Comparison of ENCODE assay signal across 10 cellular contexts in genomic region chr4:26356067-26356466, GRCh38. TPM values are rescaled to one million over a fixed set of nuclear protein-coding genes. Genes with fewer than 3 reads are reported as not detected.
A peak's percentile ranks its signal among the peaks of the same experiment; 100 is the strongest.
DNase-seq lines count a peak whose midpoint lies in the region; ATAC-seq and TF ChIP-seq lines count a peak whose summit lies in the region.
"Had no signal": no experiment of that assay in that cellular context is flagged by ENCODE, and none has a peak within 500 bp of the region (broad histone marks: within the 10 kb centered on the region; RNA-seq: fewer than 3 reads in every experiment).

No MANE protein-coding gene starts in this region.

- TF ChIP-seq CTCF in SK-N-SH (IDR thresholded peaks at IDR 0.05) = no peak
- TF ChIP-seq CTCF in astrocyte of the spinal cord (IDR thresholded peaks at IDR 0.05; ENCODE audit: low read depth, low read length) = no peak

- H3F3A ChIP-seq in SK-N-SH (replicated peaks; ENCODE audit: insufficient read depth) = peaks cover 3% of the 10 kb centered on the region

- H3K79me2 ChIP-seq in SK-N-SH (ENCODE audit: insufficient read depth) (peaks cover 87% of the 10 kb centered on the region), trophoblast cell (ENCODE audit: control insufficient read depth, insufficient read depth, low read length, poor library complexity) (peaks cover 9% of the 10 kb centered on the region)

- no peak overlapping the region for H3K14ac ChIP-seq in trophoblast cell (ENCODE audit: low read length)

- no peak for TF ChIP-seq RAD21 in SK-N-SH (IDR thresholded peaks at IDR 0.05; ENCODE audit: low read length)

- CTCF ChIA-PET in SK-N-SH (lab: Yijun Ruan, JAX) = interaction anchor here (1.0 kb wide), 1 partner anchor 26 kb away, joined by 4 read pairs; no protein-coding TSS in a partner anchor

- in situ Hi-C loops in astrocyte of the spinal cord (cut with HindIII; ENCODE audit: low sequenced_read_pairs) = no loop called here

- H4K20me1 ChIP-seq in SK-N-SH (ENCODE audit: insufficient read depth) = peaks cover 10% of the 10 kb centered on the region; the same call in 1 of the 2 replicates

- DNase-seq in SK-N-SH (no peak), astrocyte of the spinal cord (ENCODE audit: low read depth, low spot score) (peak; percentile 54), trophoblast cell (no peak), dermis blood vessel endothelial cell (no peak), NCI-H526 (lab: John Stamatoyannopoulos, UW) (no peak)
- DNase-seq in activated CD4-positive, CD25-positive, alpha-beta regulatory T cell treated with anti-CD3 and anti-CD28 coated beads, Interleukin-2, amount 50 U/mL, for 72 hours = no peak
- DNase-seq: NCI-H2029 had no signal

- H3K4me1 ChIP-seq in SK-N-SH (ENCODE audit: control insufficient read depth in 1 of 2, insufficient read depth in 2 of 2, low read depth in 1 of 2, low read length in 1 of 2) (peaks cover 0 to 3% of the 10 kb centered on the region in 2 experiments; a peak in 1 of 4 replicates), trophoblast cell (ENCODE audit: control insufficient read depth in 1 of 2, insufficient read depth in 2 of 2, low read length in 2 of 2) (peaks cover 0 to 2% of the 10 kb centered on the region in 2 experiments)

- H2AFZ ChIP-seq in SK-N-SH (ENCODE audit: low read depth) (no peak overlapping the region), trophoblast cell (ENCODE audit: insufficient read depth, low read length, poor library complexity) (no peak overlapping the region)

- 60% methylated on average over 2 of the region's 2 CpGs for WGBS in SK-N-SH (ENCODE audit: low lambda C conversion rate)
- WGBS in trophoblast cell (ENCODE audit: extremely low coverage, insufficient coverage, insufficient read length) = no CpG with 5 or more reads among the region's 2 CpGs

- H3K79me1 ChIP-seq in trophoblast cell (ENCODE audit: low read length) = no peaks in the 10 kb centered on the region

- no peak for TF ChIP-seq EP300 in SK-N-SH (IDR thresholded peaks at IDR 0.05; ENCODE audit: borderline replicate concordance in 1 of 2, low read depth in 1 of 2, low read length in 1 of 2)

- no peaks in the 10 kb centered on the region for H3K36me3 ChIP-seq in SK-N-SH (replicated peaks in 1 of 2; ENCODE audit: control insufficient read depth in 1 of 2, insufficient read depth in 2 of 2, low read length in 1 of 2)
- no peaks in the 10 kb centered on the region for H3K36me3 ChIP-seq in trophoblast cell (ENCODE audit: control insufficient read depth in 1 of 2, insufficient read depth in 2 of 2, low read length in 2 of 2)

- H4K12ac ChIP-seq in trophoblast cell (ENCODE audit: low read depth, low read length) = no peak overlapping the region

- H3K18ac ChIP-seq in trophoblast cell (ENCODE audit: low read length) = no peak overlapping the region

- H4K8ac ChIP-seq in trophoblast cell (ENCODE audit: low read depth, low read length) = no peak overlapping the region

- no peak overlapping the region for H2BK5ac ChIP-seq in trophoblast cell (ENCODE audit: low read depth, low read length, poor library complexity)

- peak overlapping the region; percentile 80 for H3K4ac ChIP-seq in trophoblast cell (ENCODE audit: low read depth, low read length)

- H3K4me3 ChIP-seq in SK-N-SH (ENCODE audit: low read depth in 2 of 2, low read length in 1 of 2) = no peak overlapping the region
- no peak overlapping the region for H3K4me3 ChIP-seq in astrocyte of the spinal cord (ENCODE audit: low read depth, low read length)
- H3K4me3 ChIP-seq in trophoblast cell (ENCODE audit: low read depth, low read length) = no peak overlapping the region

- POLR2A ChIA-PET in SK-N-SH (lab: Yijun Ruan, JAX) = no interaction called here

- H3K27ac ChIP-seq in SK-N-SH (ENCODE audit: low read depth in 2 of 2, low read length in 1 of 2) (no peak overlapping the region), trophoblast cell (ENCODE audit: low read depth, low read length) (no peak overlapping the region)
- H3K27ac ChIP-seq: VCaP had no signal

- no peaks in the 10 kb centered on the region for H3K9me3 ChIP-seq in SK-N-SH
- no peaks in the 10 kb centered on the region for H3K9me3 ChIP-seq in trophoblast cell (ENCODE audit: insufficient read depth, low read depth, low read length)

- H2BK12ac ChIP-seq in trophoblast cell (ENCODE audit: low read length) = no peak overlapping the region

- no peak overlapping the region for H3K9ac ChIP-seq in SK-N-SH
- H3K9ac ChIP-seq in trophoblast cell (ENCODE audit: low read length) = no peak overlapping the region

- no peak overlapping the region for H2AK5ac ChIP-seq in trophoblast cell (ENCODE audit: low read length)

- no peak overlapping the region for H4K91ac ChIP-seq in trophoblast cell (ENCODE audit: low read depth, low read length)

- no peak overlapping the region for H3K23ac ChIP-seq in trophoblast cell (ENCODE audit: low read length)

- no peak overlapping the region for H3K4me2 ChIP-seq in SK-N-SH
- H3K4me2 ChIP-seq in trophoblast cell (ENCODE audit: low read length) = no peak overlapping the region

- no peak overlapping the region for H2BK120ac ChIP-seq in trophoblast cell (ENCODE audit: insufficient read depth, low read length, poor library complexity)

- H3K27me3 ChIP-seq in SK-N-SH (ENCODE audit: insufficient read depth) = no peaks in the 10 kb centered on the region
- H3K27me3 ChIP-seq in trophoblast cell (ENCODE audit: insufficient read depth, low read length) = no peaks in the 10 kb centered on the region

- peak; percentile 80 for ATAC-seq in SK-N-SH treated with all-trans-retinoic acid at 6 μM for 48 hours
- peak; percentile 61 for ATAC-seq in HG02852 (IDR thresholded peaks at IDR 0.05; ENCODE audit: unreplicated experiment)

- no peaks in the 10 kb centered on the region for H3K9me2 ChIP-seq in SK-N-SH

TF ChIP-seq in SK-N-SH treated with all-trans-retinoic acid at 6 μM for 48 hours, 23 proteins besides CTCF, POLR2A, EP300 and RAD21 (continues in another document):
- TF ChIP-seq GLIS3 (CRISPR knock-in tag; IDR thresholded peaks at IDR 0.05) (no peak), OSR1 (CRISPR knock-in tag; IDR thresholded peaks at IDR 0.05) (no peak), CSDC2 (CRISPR knock-in tag; IDR thresholded peaks at IDR 0.05) (no peak), CSRNP3 (CRISPR knock-in tag; IDR thresholded peaks at IDR 0.05) (no peak), ZFP30 (CRISPR knock-in tag; IDR thresholded peaks at IDR 0.05) (no peak), TCF4 (CRISPR knock-in tag; IDR thresholded peaks at IDR 0.05; ENCODE audit: borderline replicate concordance) (no peak), TOX (CRISPR knock-in tag; IDR thresholded peaks at IDR 0.05; ENCODE audit: borderline replicate concordance) (no peak)

TF ChIP-seq in SK-N-SH, 30 proteins besides CTCF, POLR2A, EP300 and RAD21 (continues in another document):
- TF ChIP-seq SMC3 (IDR thresholded peaks at IDR 0.05; ENCODE audit: low read depth, low read length) = no peak
- TF ChIP-seq RXRA (IDR thresholded peaks at IDR 0.05; ENCODE audit: borderline replicate concordance, low read depth) = no peak
- no peak for TF ChIP-seq MXI1 (IDR thresholded peaks at IDR 0.05; ENCODE audit: low read depth, low read length)
- TF ChIP-seq ELF1 (IDR thresholded peaks at IDR 0.05) = no peak
- no peak for TF ChIP-seq IRF3 (IDR thresholded peaks at IDR 0.05; ENCODE audit: low read depth, low read length)
- TF ChIP-seq REST (IDR thresholded peaks at IDR 0.05; ENCODE audit: low read depth, low read length) = no peak
- no peak for TF ChIP-seq USF2 (IDR thresholded peaks at IDR 0.05; ENCODE audit: borderline replicate concordance, low read depth, low read length)
- TF ChIP-seq RCOR1 (IDR thresholded peaks at IDR 0.05; ENCODE audit: low read length) = no peak

RNA-seq across cellular contexts. Expression of gene RBPJ, which starts 35.3 kb away (rescaled TPM):
- 13.8 and 16.4 TPM in 2 replicates for polyA plus RNA-seq in SK-N-SH (2012; rRNA removed)
- 14.2 and 16.3 TPM in 2 replicates for polyA plus RNA-seq in SK-N-SH (2012; cell fraction: cytosol; rRNA removed)
- polyA plus RNA-seq in SK-N-SH (2012; cell fraction: nucleus; rRNA removed) = 29.8 and 46.5 TPM in 2 replicates
- polyA plus RNA-seq in trophoblast cell (2013) = 45.4 and 47.2 TPM in 2 replicates
- total RNA-seq in dermis blood vessel endothelial cell = 53.9 and 77.2 TPM in 2 replicates
